ENCODE assay signal across 24 cellular contexts in the genomic region with DNA sequence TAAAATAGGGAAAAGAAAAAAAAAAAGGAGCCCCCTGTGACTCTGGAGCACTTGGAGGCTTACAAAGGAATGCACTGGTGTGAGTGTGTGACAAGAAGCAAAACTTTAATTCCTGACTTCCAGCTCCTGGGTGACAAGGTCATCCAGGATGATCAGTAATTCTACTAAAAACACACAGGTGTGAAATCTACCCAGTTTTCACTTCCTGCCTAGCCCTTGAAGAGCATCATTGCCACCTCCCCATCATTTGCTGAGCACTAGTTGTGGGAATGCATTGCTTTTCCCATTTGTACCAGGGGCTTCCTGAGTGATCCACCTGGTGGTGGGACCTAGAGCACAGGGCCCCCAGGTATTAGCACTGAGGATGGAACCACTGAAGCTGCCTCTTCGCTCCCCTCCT.
DNase-seq lines count a peak whose midpoint lies in the region; ATAC-seq, FAIRE-seq and TF ChIP-seq lines count a peak whose summit lies in the region.
"Had no signal": no experiment of that assay in that cellular context is flagged by ENCODE, and none has a peak within 500 bp of the region (broad histone marks: within the 10 kb centered on the region; RNA-seq: fewer than 3 reads in every experiment).

No MANE protein-coding gene starts in this region.

- intact Hi-C loops in OCI-LY7 (cut with micrococcal nuclease; ENCODE audit: unreplicated experiment): no loop called here

- no peak overlapping the region for H2AFZ ChIP-seq in OCI-LY7 (ENCODE audit: low read length)

- DNase-seq in activated naive CD8-positive, alpha-beta T cell treated with anti-CD3 and anti-CD28 coated beads, Interleukin-2, amount 10 ng/mL, durations not matched to agents 7 days and 5 days: no peak
- DNase-seq in activated naive CD8-positive, alpha-beta T cell treated with anti-CD3 and anti-CD28 coated beads for 36 hours: no peak
- no peak for DNase-seq in GM12891 (ENCODE audit: insufficient read length, low spot score)
- no peak for DNase-seq in RWPE1 (ENCODE audit: low spot score)
- DNase-seq in endodermal cell: peak; percentile 42
- no peak for DNase-seq in OCI-LY7 (ENCODE audit: low spot score)
- no peak for DNase-seq in osteocyte (ENCODE audit: extremely low spot score, unreplicated experiment)
- DNase-seq: Calu3, DMS79 treated with DMSO at 0.1 percent for 48 hours, GF-D8, NCI-H1048, NCI-H1417, NCI-H1694, NCI-H2029 treated with DMSO at 0.1 percent for 48 hours, NCI-H226, NCI-H510A, NCI-H69, SJCRH30 had no signal

- H3K9me3 Mint-ChIP-seq in activated naive CD8-positive, alpha-beta T cell treated with anti-CD3 and anti-CD28 coated beads, Interleukin-2, amount 10 ng/mL, durations not matched to agents 7 days and 5 days: peaks cover 6% of the 10 kb centered on the region
- H3K9me3 Mint-ChIP-seq in activated naive CD8-positive, alpha-beta T cell treated with anti-CD3 and anti-CD28 coated beads for 36 hours: no peaks in the 10 kb centered on the region
- peaks cover 8% of the 10 kb centered on the region for H3K9me3 Mint-ChIP-seq in endodermal cell
- H3K9me3 Mint-ChIP-seq in osteocyte (ENCODE audit: unreplicated experiment): peaks cover 8% of the 10 kb centered on the region

- no peak overlapping the region for H3K4me2 ChIP-seq in OCI-LY7 (ENCODE audit: low read length)
- H3K4me2 ChIP-seq: KMS-11 had no signal

- H3K4me1 ChIP-seq in endodermal cell (ENCODE audit: control insufficient read depth, insufficient read depth, low read length) (peaks cover 4% of the 10 kb centered on the region), OCI-LY7 (ENCODE audit: insufficient read depth, low read length, poor library complexity, severe bottlenecking) (peaks cover 13% of the 10 kb centered on the region)

- TF ChIP-seq CTCF in RWPE1 (conservative IDR thresholded peaks at IDR 0.05; ENCODE audit: low read depth) (no peak), endodermal cell (conservative IDR thresholded peaks at IDR 0.05) (peak; percentile 46), OCI-LY7 (conservative IDR thresholded peaks at IDR 0.05; ENCODE audit: low read length) (no peak), osteocyte (IDR thresholded peaks at IDR 0.05) (no peak)

- no peak overlapping the region for H3K9ac ChIP-seq in endodermal cell (ENCODE audit: extremely low read depth, low read length, poor library complexity, severe bottlenecking)
- H3K9ac ChIP-seq: KMS-11 had no signal

- no peaks in the 10 kb centered on the region for H3K79me2 ChIP-seq in OCI-LY7 (ENCODE audit: insufficient read depth, low read depth, low read length)

- peak; percentile 48 for ATAC-seq in activated naive CD8-positive, alpha-beta T cell treated with anti-CD3 and anti-CD28 coated beads, Interleukin-2, amount 10 ng/mL, durations not matched to agents 7 days and 5 days (ENCODE audit: low read depth)
- ATAC-seq in GM21786 (IDR thresholded peaks at IDR 0.05; ENCODE audit: unreplicated experiment): no peak
- ATAC-seq: SK-N-SH treated with all-trans-retinoic acid at 6 μM for 48 hours had no signal

- H3K27ac Mint-ChIP-seq in activated naive CD8-positive, alpha-beta T cell treated with anti-CD3 and anti-CD28 coated beads, Interleukin-2, amount 10 ng/mL, durations not matched to agents 7 days and 5 days: no peak overlapping the region
- H3K27ac Mint-ChIP-seq in activated naive CD8-positive, alpha-beta T cell treated with anti-CD3 and anti-CD28 coated beads for 36 hours: no peak overlapping the region
- H3K27ac Mint-ChIP-seq in endodermal cell: no peak overlapping the region
- H3K27ac Mint-ChIP-seq in osteocyte (ENCODE audit: unreplicated experiment): no peak overlapping the region

- peaks cover 20% of the 10 kb centered on the region for H3K36me3 Mint-ChIP-seq in activated naive CD8-positive, alpha-beta T cell treated with anti-CD3 and anti-CD28 coated beads, Interleukin-2, amount 10 ng/mL, durations not matched to agents 7 days and 5 days
- peaks cover 18% of the 10 kb centered on the region for H3K36me3 Mint-ChIP-seq in activated naive CD8-positive, alpha-beta T cell treated with anti-CD3 and anti-CD28 coated beads for 36 hours
- H3K36me3 Mint-ChIP-seq in endodermal cell (ENCODE audit: low read depth) (no peaks in the 10 kb centered on the region), osteocyte (ENCODE audit: unreplicated experiment) (peaks cover 5% of the 10 kb centered on the region)

- no TSS peak for BruUV-seq in OCI-LY7 (replicated peaks; lab: Mats Ljungman, UMichigan)

- H3K36me3 ChIP-seq in endodermal cell (ENCODE audit: control insufficient read depth, insufficient read depth, low read length) (no peaks in the 10 kb centered on the region), OCI-LY7 (ENCODE audit: insufficient read depth, low read length) (peaks cover 13% of the 10 kb centered on the region; the same call in 1 of the 2 replicates)
- H3K36me3 ChIP-seq: SJCRH30 had no signal

- peaks cover 7% of the 10 kb centered on the region for H3K9me3 ChIP-seq in endodermal cell (ENCODE audit: control insufficient read depth, low read length)
- H3K9me3 ChIP-seq in OCI-LY7 (ENCODE audit: low read length): no peaks in the 10 kb centered on the region
- H3K9me3 ChIP-seq: SJCRH30 had no signal

- H3K27me3 ChIP-seq in endodermal cell (ENCODE audit: control insufficient read depth, insufficient read depth, low read length, poor library complexity, severe bottlenecking): no peaks in the 10 kb centered on the region
- H3K27me3 ChIP-seq: SJCRH30 had no signal

- H4K20me1 ChIP-seq in OCI-LY7 (ENCODE audit: insufficient read depth, low read length): no peaks in the 10 kb centered on the region

- peaks cover 38% of the 10 kb centered on the region for H3K4me1 Mint-ChIP-seq in activated naive CD8-positive, alpha-beta T cell treated with anti-CD3 and anti-CD28 coated beads, Interleukin-2, amount 10 ng/mL, durations not matched to agents 7 days and 5 days
- peaks cover 19% of the 10 kb centered on the region for H3K4me1 Mint-ChIP-seq in activated naive CD8-positive, alpha-beta T cell treated with anti-CD3 and anti-CD28 coated beads for 36 hours
- peaks cover 21% of the 10 kb centered on the region for H3K4me1 Mint-ChIP-seq in endodermal cell
- H3K4me1 Mint-ChIP-seq in osteocyte (ENCODE audit: unreplicated experiment): peaks cover 65% of the 10 kb centered on the region

- H3K27ac ChIP-seq in RWPE1: peak overlapping the region; percentile 94
- no peak overlapping the region for H3K27ac ChIP-seq in endodermal cell (ENCODE audit: low read depth, low read length)
- no peak overlapping the region for H3K27ac ChIP-seq in OCI-LY7 (ENCODE audit: low read depth, low read length, poor library complexity, severe bottlenecking)
- H3K27ac ChIP-seq: KMS-11, SJCRH30 had no signal

- 83 to 100% methylated on average over 1 of the region's 1 CpG for WGBS in endodermal cell (ENCODE audit: insufficient coverage in 1 of 2, insufficient read length in 1 of 2), 2 experiments

- H3K4me3 ChIP-seq in endodermal cell (ENCODE audit: low read length): no peak overlapping the region
- no peak overlapping the region for H3K4me3 ChIP-seq in OCI-LY7 (ENCODE audit: low read depth, low read length, poor library complexity, severe bottlenecking)
- H3K4me3 ChIP-seq: SJCRH30 had no signal

- no peak for TF ChIP-seq POLR2A in GM12891 (IDR thresholded peaks at IDR 0.05; ENCODE audit: low read depth, low read length)

- no peaks in the 10 kb centered on the region for H3K27me3 Mint-ChIP-seq in activated naive CD8-positive, alpha-beta T cell treated with anti-CD3 and anti-CD28 coated beads, Interleukin-2, amount 10 ng/mL, durations not matched to agents 7 days and 5 days
- H3K27me3 Mint-ChIP-seq in activated naive CD8-positive, alpha-beta T cell treated with anti-CD3 and anti-CD28 coated beads for 36 hours: no peaks in the 10 kb centered on the region
- no peaks in the 10 kb centered on the region for H3K27me3 Mint-ChIP-seq in endodermal cell (ENCODE audit: insufficient read depth)
- no peaks in the 10 kb centered on the region for H3K27me3 Mint-ChIP-seq in osteocyte (ENCODE audit: unreplicated experiment)

- H3K9me2 ChIP-seq in OCI-LY7 (ENCODE audit: insufficient read depth, low read length): no peaks in the 10 kb centered on the region

- no peak for FAIRE-seq in GM12891 (lab: Jason Lieb, UNC)
- FAIRE-seq: GM19239, H54, RCC 7860 had no signal

- POLR2A ChIA-PET in activated naive CD8-positive, alpha-beta T cell treated with anti-CD3 and anti-CD28 coated beads, Interleukin-2, amount 10 ng/mL, durations not matched to agents 7 days and 5 days (lab: Charles Lee): no interaction called here
- POLR2A ChIA-PET in RWPE1 (lab: Yijun Ruan, JAX; ENCODE audit: low non-redundant PET) (interaction anchor here (0.6 kb wide), 1 partner anchor 1101 kb away, joined by 6 read pairs; no protein-coding TSS in a partner anchor), OCI-LY7 (lab: Charles Lee) (interaction anchor here (0.7 kb wide), 1 partner anchor 532 kb away, joined by 3 read pairs; no protein-coding TSS in a partner anchor)

- CTCF ChIA-PET in RWPE1 (lab: Yijun Ruan, JAX): no interaction called here
- CTCF ChIA-PET in OCI-LY7 (lab: Charles Lee; ENCODE audit: unreplicated experiment): no interaction called here

- no peak overlapping the region for H3K4me3 Mint-ChIP-seq in activated naive CD8-positive, alpha-beta T cell treated with anti-CD3 and anti-CD28 coated beads, Interleukin-2, amount 10 ng/mL, durations not matched to agents 7 days and 5 days
- no peak overlapping the region for H3K4me3 Mint-ChIP-seq in activated naive CD8-positive, alpha-beta T cell treated with anti-CD3 and anti-CD28 coated beads for 36 hours
- H3K4me3 Mint-ChIP-seq in endodermal cell (no peak overlapping the region), osteocyte (ENCODE audit: unreplicated experiment) (no peak overlapping the region)

TF ChIP-seq in GM12891, 5 proteins besides CTCF, POLR2A, EP300 and RAD21:
- TF ChIP-seq POLR2AphosphoS5 (IDR thresholded peaks at IDR 0.05; ENCODE audit: low read depth, low read length) (no peak), SPI1 (IDR thresholded peaks at IDR 0.05; ENCODE audit: low read depth, low read length) (peak; percentile 47; the same call in 1 of the 2 replicates)
